In genomic region chr21:45154511-45155508, GRCh38 we compare ENCODE assay signal across 8 cellular contexts.
DNase-seq lines count a peak whose midpoint lies in the region; ATAC-seq, FAIRE-seq and TF ChIP-seq lines count a peak whose summit lies in the region.

No MANE protein-coding gene starts in this region.

- no peak for TF ChIP-seq RAD21 in K562 (CRISPR knock-in tag; conservative IDR thresholded peaks at IDR 0.05 in 1 of 2, IDR thresholded peaks at IDR 0.05 in 1 of 2)

- H3K4me2 ChIP-seq in K562 (ENCODE audit: insufficient read depth, low read length): no peak overlapping the region

- TF ChIP-seq EP300 in K562 (IDR thresholded peaks at IDR 0.05; ENCODE audit: low read length): no peak
- TF ChIP-seq EP300 in tibial nerve (IDR thresholded peaks at IDR 0.05): no peak

- POLR2A ChIA-PET in K562 (lab: Yijun Ruan, JAX): no interaction called here

- intact Hi-C loops in K562 (cut with micrococcal nuclease): loop anchor here (5.0 kb wide), 1 partner anchor 72 kb away; no protein-coding TSS in a partner anchor

- H4K20me1 ChIP-seq in K562 (replicated peaks; ENCODE audit: control insufficient read depth, insufficient read depth, low read length): no peaks in the 10 kb centered on the region

- H3K27ac ChIP-seq in K562 (ENCODE audit: extremely low read depth, low read depth, low read length) (no peak overlapping the region), muscle layer of colon (ENCODE audit: low read depth, low read length) (peak overlapping the region; percentile 30), tibial nerve (peak overlapping the region in 1 of 4 donors; percentile 5)

- BruUV-seq in K562 (replicated peaks; lab: Mats Ljungman, UMichigan): no TSS peak

- ATAC-seq in K562: peak; percentile 31; the same call in 1 of the 3 replicates

- no peak overlapping the region for H2AFZ ChIP-seq in K562 (ENCODE audit: low read depth, low read length)

- H3K27me3 ChIP-seq in K562 (ENCODE audit: control insufficient read depth in 2 of 2, insufficient read depth in 2 of 2, low read length in 2 of 2): no peaks in the 10 kb centered on the region
- H3K27me3 ChIP-seq in muscle layer of colon (ENCODE audit: control insufficient read depth in 1 of 2, insufficient read depth in 2 of 2, low read length in 2 of 2): no peaks in the 10 kb centered on the region
- H3K27me3 ChIP-seq in tibial nerve: no peaks in the 10 kb centered on the region

- peak; percentile 35 for FAIRE-seq in K562 (lab: Jason Lieb, UNC)

- TF ChIP-seq POLR2A in K562 (conservative IDR thresholded peaks at IDR 0.05) (no peak), tibial nerve (IDR thresholded peaks at IDR 0.05) (no peak)

- no peaks in the 10 kb centered on the region for H3K9me1 ChIP-seq in K562 (ENCODE audit: control insufficient read depth, insufficient read depth, low read length)

- no peak overlapping the region for H3K4me3 ChIP-seq in K562
- no peak overlapping the region for H3K4me3 ChIP-seq in muscle layer of colon (ENCODE audit: low read depth in 1 of 2, low read length in 2 of 2)
- H3K4me3 ChIP-seq in tibial nerve: no peak overlapping the region

- CTCF ChIA-PET in K562 (lab: Yijun Ruan, JAX; ENCODE audit: low intra/inter-chr PET ratio): no interaction called here

- H3K9ac ChIP-seq in K562 (ENCODE audit: insufficient read depth in 1 of 2, low read depth in 2 of 2, low read length in 2 of 2) (no peak overlapping the region), muscle layer of colon (ENCODE audit: low read length) (no peak overlapping the region)

- no peaks in the 10 kb centered on the region for H3K79me2 ChIP-seq in K562 (ENCODE audit: control insufficient read depth, insufficient read depth, low read length)

- H3K36me3 ChIP-seq in K562 (ENCODE audit: control insufficient read depth, insufficient read depth, low read length) (no peaks in the 10 kb centered on the region), muscle layer of colon (ENCODE audit: insufficient read depth, low read length) (no peaks in the 10 kb centered on the region), tibial nerve (no peaks in the 10 kb centered on the region)

- peak; percentile 48 for DNase-seq in ELF-1 (ENCODE audit: low read depth, low spot score)
- DNase-seq in NCI-H2196 treated with DMSO at 0.1 percent for 48 hours (lab: John Stamatoyannopoulos, UW; ENCODE audit: unreplicated experiment): peak; percentile 27
- peak in 1 of 4 experiments; percentile 22 for DNase-seq in K562 (ENCODE audit: extremely low read depth in 1 of 4, low spot score in 3 of 4)
- DNase-seq in NCI-H1105 treated with DMSO at 0.1 percent for 48 hours (lab: John Stamatoyannopoulos, UW): no peak
- no peak for DNase-seq in tibial nerve (ENCODE audit: low spot score in 2 of 2)
- DNase-seq in NK-92 (lab: John Stamatoyannopoulos, UW; ENCODE audit: unreplicated experiment): no peak
- DNase-seq in NCI-H1436 (lab: John Stamatoyannopoulos, UW): no peak

- TF ChIP-seq CTCF in K562 (IDR thresholded peaks at IDR 0.05 in 2 of 3, conservative IDR thresholded peaks at IDR 0.05 in 1 of 3; ENCODE audit: insufficient read depth in 2 of 3, low read depth in 1 of 3, low read length in 3 of 3): no peak
- TF ChIP-seq CTCF in tibial nerve (IDR thresholded peaks at IDR 0.05): no peak

- H3K4me1 ChIP-seq in K562 (replicated peaks in 1 of 2; ENCODE audit: control insufficient read depth in 2 of 2, insufficient read depth in 2 of 2, low read length in 2 of 2) (peaks cover 7 to 19% of the 10 kb centered on the region in 2 experiments; a peak in 4 of 5 replicates), muscle layer of colon (ENCODE audit: insufficient read depth, low read length) (peaks cover 44% of the 10 kb centered on the region), tibial nerve (peaks cover 0 to 32% (median 8%) of the 10 kb centered on the region in 4 donors)

- in situ Hi-C loops in K562 (cut with MboI): no loop called here

- 33% methylated on average over 9 of the region's 9 CpGs for WGBS in K562 (ENCODE audit: insufficient coverage, low coverage, missing lambda C conversion rate)
- WGBS in tibial nerve, 2 donors: 64 to 66% methylated on average over 9 of the region's 9 CpGs

- no peaks in the 10 kb centered on the region for H3K9me3 ChIP-seq in K562 (replicated peaks; ENCODE audit: control insufficient read depth, insufficient read depth, low read depth, low read length)
- H3K9me3 ChIP-seq in muscle layer of colon (ENCODE audit: low read length): no peaks in the 10 kb centered on the region
- H3K9me3 ChIP-seq in tibial nerve: no peaks in the 10 kb centered on the region

TF ChIP-seq in K562, 482 proteins besides CTCF, POLR2A, EP300 and RAD21 (continues in another document):
- no peak for TF ChIP-seq PRMT5 (CRISPR knock-in tag; IDR thresholded peaks at IDR 0.05)
- TF ChIP-seq ZNF695 (CRISPR knock-in tag; IDR thresholded peaks at IDR 0.05): no peak
- TF ChIP-seq ZNF274 (IDR thresholded peaks at IDR 0.05; ENCODE audit: borderline replicate concordance, low read depth, low read length): no peak
- TF ChIP-seq ZNF77 (CRISPR knock-in tag; IDR thresholded peaks at IDR 0.05): no peak
- TF ChIP-seq STAT5A (IDR thresholded peaks at IDR 0.05; ENCODE audit: borderline replicate concordance, low read length): no peak
- TF ChIP-seq GABPA (tag; conservative IDR thresholded peaks at IDR 0.05; ENCODE audit: low read depth): no peak
- TF ChIP-seq ZNF354B (CRISPR knock-in tag; IDR thresholded peaks at IDR 0.05): no peak
- TF ChIP-seq CUX1 (CRISPR knock-in tag; IDR thresholded peaks at IDR 0.05): no peak
- 0 out of 2 replicates have a peak, but pooled peaks have one; percentile 26 for TF ChIP-seq IRF2 (CRISPR knock-in tag; IDR thresholded peaks at IDR 0.05)
- TF ChIP-seq, protein P1, sequence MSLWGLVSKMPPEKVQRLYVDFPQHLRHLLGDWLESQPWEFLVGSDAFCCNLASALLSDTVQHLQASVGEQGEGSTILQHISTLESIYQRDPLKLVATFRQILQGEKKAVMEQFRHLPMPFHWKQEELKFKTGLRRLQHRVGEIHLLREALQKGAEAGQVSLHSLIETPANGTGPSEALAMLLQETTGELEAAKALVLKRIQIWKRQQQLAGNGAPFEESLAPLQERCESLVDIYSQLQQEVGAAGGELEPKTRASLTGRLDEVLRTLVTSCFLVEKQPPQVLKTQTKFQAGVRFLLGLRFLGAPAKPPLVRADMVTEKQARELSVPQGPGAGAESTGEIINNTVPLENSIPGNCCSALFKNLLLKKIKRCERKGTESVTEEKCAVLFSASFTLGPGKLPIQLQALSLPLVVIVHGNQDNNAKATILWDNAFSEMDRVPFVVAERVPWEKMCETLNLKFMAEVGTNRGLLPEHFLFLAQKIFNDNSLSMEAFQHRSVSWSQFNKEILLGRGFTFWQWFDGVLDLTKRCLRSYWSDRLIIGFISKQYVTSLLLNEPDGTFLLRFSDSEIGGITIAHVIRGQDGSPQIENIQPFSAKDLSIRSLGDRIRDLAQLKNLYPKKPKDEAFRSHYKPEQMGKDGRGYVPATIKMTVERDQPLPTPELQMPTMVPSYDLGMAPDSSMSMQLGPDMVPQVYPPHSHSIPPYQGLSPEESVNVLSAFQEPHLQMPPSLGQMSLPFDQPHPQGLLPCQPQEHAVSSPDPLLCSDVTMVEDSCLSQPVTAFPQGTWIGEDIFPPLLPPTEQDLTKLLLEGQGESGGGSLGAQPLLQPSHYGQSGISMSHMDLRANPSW (CRISPR knock-in tag; IDR thresholded peaks at IDR 0.05): no peak
- no peak for TF ChIP-seq TARDBP (IDR thresholded peaks at IDR 0.05)
- TF ChIP-seq ZNF3 (CRISPR knock-in tag; IDR thresholded peaks at IDR 0.05): no peak
- no peak for TF ChIP-seq PHF8 (IDR thresholded peaks at IDR 0.05; ENCODE audit: borderline replicate concordance, low read length)
- no peak for TF ChIP-seq ZNF699 (CRISPR knock-in tag; IDR thresholded peaks at IDR 0.05; ENCODE audit: insufficient replicate concordance)
- TF ChIP-seq RAD51 (IDR thresholded peaks at IDR 0.05; ENCODE audit: borderline replicate concordance, low read depth): no peak
- TF ChIP-seq KLF16 (IDR thresholded peaks at IDR 0.05): no peak
- TF ChIP-seq FOXM1 (IDR thresholded peaks at IDR 0.05; ENCODE audit: low read depth): no peak
- TF ChIP-seq FOXM1 (CRISPR knock-in tag; IDR thresholded peaks at IDR 0.05; ENCODE audit: low read depth): no peak
- no peak for TF ChIP-seq MBD2 (IDR thresholded peaks at IDR 0.05; ENCODE audit: borderline replicate concordance, low read depth)

Comparison
In these comparisons a context has a peak if more than half of its experiments do, and no peak if none do; other contexts are left out.
1. DNase-seq: peak in ELF-1 (single experiment) and NCI-H2196 treated with DMSO at 0.1 percent for 48 hours (single experiment); none in NCI-H1105 treated with DMSO at 0.1 percent for 48 hours (single experiment), tibial nerve (0 of 2), NK-92 (single experiment) and NCI-H1436 (single experiment).